In genomic region chr1:106651028-106651752, GRCh38 we compare ENCODE assay signal across 2 cellular contexts.
TF ChIP-seq lines count a peak whose summit lies in the region.

No MANE protein-coding gene starts in this region.

TF ChIP-seq in SK-N-SH, 30 proteins besides CTCF, POLR2A, EP300 and RAD21 (continued from another document):
- TF ChIP-seq REST (IDR thresholded peaks at IDR 0.05; ENCODE audit: low read depth, low read length) (no peak), TAF1 (IDR thresholded peaks at IDR 0.05; ENCODE audit: borderline replicate concordance, low read depth, low read length) (no peak), MEF2A (IDR thresholded peaks at IDR 0.05; ENCODE audit: borderline replicate concordance, low read depth) (no peak), TCF12 (IDR thresholded peaks at IDR 0.05) (no peak), ELF1 (IDR thresholded peaks at IDR 0.05) (no peak), POLR2AphosphoS5 (IDR thresholded peaks at IDR 0.05; ENCODE audit: low read depth, low read length) (no peak), EZH2phosphoT487 (IDR thresholded peaks at IDR 0.05; ENCODE audit: borderline replicate concordance, low read depth) (no peak), YY1 (IDR thresholded peaks at IDR 0.05; ENCODE audit: low read depth) (no peak), IRF3 (IDR thresholded peaks at IDR 0.05; ENCODE audit: low read depth, low read length) (no peak), SIN3A (IDR thresholded peaks at IDR 0.05; ENCODE audit: borderline replicate concordance, low read depth, low read length) (no peak), RXRA (IDR thresholded peaks at IDR 0.05; ENCODE audit: borderline replicate concordance, low read depth) (no peak), FOSL2 (IDR thresholded peaks at IDR 0.05; ENCODE audit: borderline replicate concordance, low read depth) (no peak), NFIC (IDR thresholded peaks at IDR 0.05; ENCODE audit: borderline replicate concordance) (no peak), RCOR1 (IDR thresholded peaks at IDR 0.05; ENCODE audit: low read length) (no peak), TEAD4 (IDR thresholded peaks at IDR 0.05; ENCODE audit: borderline replicate concordance, insufficient read depth) (no peak), FOXJ3 (CRISPR knock-in tag; IDR thresholded peaks at IDR 0.05) (no peak), MAX (IDR thresholded peaks at IDR 0.05; ENCODE audit: low read depth) (no peak)
TF ChIP-seq in SK-N-SH: peak in this region for 0.

TF ChIP-seq in SK-N-SH treated with all-trans-retinoic acid at 6 μM for 48 hours, 23 proteins besides CTCF, POLR2A, EP300 and RAD21 (continued from another document):
- TF ChIP-seq POU6F1 (CRISPR knock-in tag; IDR thresholded peaks at IDR 0.05; ENCODE audit: borderline replicate concordance, low read depth) (no peak), ZFP30 (CRISPR knock-in tag; IDR thresholded peaks at IDR 0.05) (no peak), ARNTL (CRISPR knock-in tag; IDR thresholded peaks at IDR 0.05; ENCODE audit: borderline replicate concordance, low read depth) (no peak), CREB5 (CRISPR knock-in tag; IDR thresholded peaks at IDR 0.05; ENCODE audit: low read depth) (no peak), ZC3H10 (CRISPR knock-in tag; IDR thresholded peaks at IDR 0.05) (no peak), ISL1 (CRISPR knock-in tag; IDR thresholded peaks at IDR 0.05) (no peak), ESRRG (CRISPR knock-in tag; IDR thresholded peaks at IDR 0.05) (no peak), PATZ1 (CRISPR knock-in tag; IDR thresholded peaks at IDR 0.05; ENCODE audit: borderline replicate concordance) (no peak), ZFP3 (CRISPR knock-in tag; IDR thresholded peaks at IDR 0.05) (no peak), ZNF565 (CRISPR knock-in tag; conservative IDR thresholded peaks at IDR 0.05; ENCODE audit: low read depth) (no peak), OSR1 (CRISPR knock-in tag; IDR thresholded peaks at IDR 0.05) (no peak), TSHZ2 (CRISPR knock-in tag; IDR thresholded peaks at IDR 0.05) (no peak), CSDC2 (CRISPR knock-in tag; IDR thresholded peaks at IDR 0.05) (no peak)
